Comparison of ENCODE assay signal across 27 cellular contexts in genomic region chr6:35062676-35063574, GRCh38.
DNase-seq lines count a peak whose midpoint lies in the region; ATAC-seq and TF ChIP-seq lines count a peak whose summit lies in the region.
"Had no signal": no experiment of that assay in that cellular context is flagged by ENCODE, and none has a peak within 500 bp of the region (broad histone marks: within the 10 kb centered on the region; RNA-seq: fewer than 3 reads in every experiment).

No MANE protein-coding gene starts in this region.

- POLR2A ChIA-PET in WTC11 (lab: Charles Lee), result no interaction called here

- peak overlapping the region in 4 of 11 experiments; percentile 11 to 48 (median 28); a peak in 3 of 22 replicates for H3K27ac ChIP-seq in BLaER1 treated with 17β-estradiol and CSF1 and Interleukin-3, amounts not matched to agents 10 nM and 100 nM
- no peak overlapping the region for H3K27ac ChIP-seq in mesenchymal stem cell (ENCODE audit: low read length, poor library complexity, severe bottlenecking)
- H3K27ac ChIP-seq: GM23248, KMS-11, ovary, VCaP had no signal

- no peaks in the 10 kb centered on the region for H3K9me3 ChIP-seq in BLaER1 treated with 17β-estradiol and CSF1 and Interleukin-3, amounts not matched to agents 10 nM and 100 nM (replicated peaks in 1 of 11)
- H3K9me3 ChIP-seq in mesenchymal stem cell (ENCODE audit: control insufficient read depth, low read length), result no peaks in the 10 kb centered on the region
- H3K9me3 ChIP-seq: lower lobe of right lung, ovary, thyroid gland had no signal

- no peak overlapping the region for H3K14ac ChIP-seq in mesenchymal stem cell (ENCODE audit: low read length in 2 of 2)

- H2AK5ac ChIP-seq in mesenchymal stem cell (ENCODE audit: low read length, severe bottlenecking), result no peak overlapping the region

- no peaks in the 10 kb centered on the region for H3K27me3 ChIP-seq in BLaER1 treated with 17β-estradiol and CSF1 and Interleukin-3, amounts not matched to agents 10 nM and 100 nM
- no peaks in the 10 kb centered on the region for H3K27me3 ChIP-seq in mesenchymal stem cell (ENCODE audit: control insufficient read depth in 1 of 2, insufficient read depth in 1 of 2, low read length in 2 of 2)
- H3K27me3 ChIP-seq: ovary, thyroid gland had no signal

- peak overlapping the region; percentile 53; the same call in 1 of the 2 replicates for H3K27ac Mint-ChIP-seq in WTC11
- H3K27ac Mint-ChIP-seq: activated T-helper 2 cell treated with anti-CD3 and anti-CD28 coated beads, Interferon-gamma antibody, Interleukin-2, Interleukin-4, amounts not matched to agents 10 μg/mL and 5 μg/mL and 100 μg/mL, durations not matched to agents 14 hours and 24 hours and 36 hours; nephron progenitor cell had no signal

- H3K4ac ChIP-seq in mesenchymal stem cell (ENCODE audit: low read depth in 1 of 2, low read length in 2 of 2), result no peak overlapping the region

- no peak overlapping the region for H2BK5ac ChIP-seq in mesenchymal stem cell (ENCODE audit: low read depth, low read length, poor library complexity, severe bottlenecking)

- peaks cover 5% of the 10 kb centered on the region for H3K79me1 ChIP-seq in mesenchymal stem cell (replicated peaks; ENCODE audit: low read length, poor library complexity, severe bottlenecking)

- peak; percentile 29 for DNase-seq in NCI-H1436 (lab: John Stamatoyannopoulos, UW)
- no peak for DNase-seq in NCI-H1436 treated with DMSO at 0.1 percent for 48 hours (lab: John Stamatoyannopoulos, UW)
- no peak for DNase-seq in WTC11 (ENCODE audit: low spot score)
- peak; percentile 47 for DNase-seq in left kidney (ENCODE audit: low read depth, low spot score)
- DNase-seq in mesenchymal stem cell, result no peak
- no peak for DNase-seq in NCI-H774 (lab: John Stamatoyannopoulos, UW)
- DNase-seq in activated effector memory CD4-positive, alpha-beta T cell treated with Interleukin-2 at 50 U/mL for 16 hours, result no peak
- DNase-seq: 8988T; activated CD4-positive, alpha-beta T cell treated with anti-CD3 and anti-CD28 coated beads, Interleukin-2, amount 10 ng/mL, durations not matched to agents 7 days and 5 days; CD8-positive, alpha-beta memory T cell; effector CD4-positive, alpha-beta T cell; foreskin melanocyte; GDM1; GM23248; lower lobe of right lung; NCI-H1694; NCI-H526; nephron progenitor cell; ovary; stimulated activated CD4-positive, alpha-beta T cell treated with anti-CD3 and anti-CD28 coated beads, Interleukin-12 subunit alpha, Interleukin-12 subunit beta, amount 100 ng/mL, for 4 hours; stimulated activated CD4-positive, alpha-beta T cell treated with anti-CD3 and anti-CD28 coated beads, Interleukin-4, amount 100 ng/mL, for 24 hours; stimulated activated naive CD4-positive, alpha-beta T cell treated with Interleukin-2 at 50 U/mL for 16 hours; thyroid gland had no signal

- TF ChIP-seq CTCF in WTC11 (IDR thresholded peaks at IDR 0.05), result no peak

- 0 out of 22 replicates have a peak overlapping the region, but pooled peaks of 1 of the 11 experiments have one; percentile 15 for H3K9ac ChIP-seq in BLaER1 treated with 17β-estradiol and CSF1 and Interleukin-3, amounts not matched to agents 10 nM and 100 nM
- H3K9ac ChIP-seq in mesenchymal stem cell (ENCODE audit: low read length), result no peak overlapping the region
- H3K9ac ChIP-seq: GM23248, KMS-11 had no signal

- peak overlapping the region in 9 of 11 experiments; percentile 43 to 83 (median 74); a peak in 18 of 22 replicates for H3K4me2 ChIP-seq in BLaER1 treated with 17β-estradiol and CSF1 and Interleukin-3, amounts not matched to agents 10 nM and 100 nM
- no peak overlapping the region for H3K4me2 ChIP-seq in mesenchymal stem cell (ENCODE audit: low read length, poor library complexity, severe bottlenecking)
- H3K4me2 ChIP-seq: KMS-11 had no signal

- H2BK12ac ChIP-seq in mesenchymal stem cell (ENCODE audit: low read length in 2 of 2), result no peak overlapping the region

- H4K91ac ChIP-seq in mesenchymal stem cell (ENCODE audit: low read length), result no peak overlapping the region

- no peak overlapping the region for H2BK15ac ChIP-seq in mesenchymal stem cell (ENCODE audit: low read depth, poor library complexity, severe bottlenecking)

- H3K36me3 Mint-ChIP-seq in WTC11, result peaks cover 16% of the 10 kb centered on the region

- H2AFZ ChIP-seq in mesenchymal stem cell (ENCODE audit: low read depth, low read length), result no peak overlapping the region
- H2AFZ ChIP-seq: GM23248 had no signal

- H4K20me1 ChIP-seq in BLaER1 treated with 17β-estradiol and CSF1 and Interleukin-3, amounts not matched to agents 10 nM and 100 nM, result peaks cover 0 to 25% (median 0%) of the 10 kb centered on the region in 11 experiments; a peak in 7 of 22 replicates

- WGBS in mesenchymal stem cell, result 97% methylated on average over 10 of the region's 14 CpGs

- H3K4me3 ChIP-seq in BLaER1 treated with 17β-estradiol and CSF1 and Interleukin-3, amounts not matched to agents 10 nM and 100 nM, result no peak overlapping the region
- H3K4me3 ChIP-seq in mesenchymal stem cell (ENCODE audit: insufficient read depth in 1 of 2, low read depth in 1 of 2, low read length in 2 of 2), result no peak overlapping the region
- H3K4me3 ChIP-seq: GM23248, lower lobe of right lung, ovary, thyroid gland had no signal

- no peak overlapping the region for H3K23ac ChIP-seq in mesenchymal stem cell (ENCODE audit: low read length in 2 of 2)

- H4K8ac ChIP-seq in mesenchymal stem cell (ENCODE audit: low read length), result no peak overlapping the region

- H3K4me3 Mint-ChIP-seq in WTC11, result no peak overlapping the region
- H3K4me3 Mint-ChIP-seq: activated CD4-positive, alpha-beta T cell treated with anti-CD3 and anti-CD28 coated beads, Interleukin-2, amount 10 ng/mL, durations not matched to agents 7 days and 5 days; CD8-positive, alpha-beta memory T cell; nephron progenitor cell had no signal

- H3K9me3 Mint-ChIP-seq in WTC11, result no peaks in the 10 kb centered on the region
- H3K9me3 Mint-ChIP-seq: activated CD4-positive, alpha-beta T cell treated with anti-CD3 and anti-CD28 coated beads, Interleukin-2, amount 10 ng/mL, durations not matched to agents 7 days and 5 days; activated T-helper 2 cell treated with anti-CD3 and anti-CD28 coated beads, Interferon-gamma antibody, Interleukin-2, Interleukin-4, amounts not matched to agents 10 μg/mL and 5 μg/mL and 100 μg/mL, durations not matched to agents 14 hours and 24 hours and 36 hours; CD8-positive, alpha-beta memory T cell; nephron progenitor cell had no signal

- no peak for ATAC-seq in WTC11
- ATAC-seq: lower lobe of right lung had no signal

- H3K4me1 ChIP-seq in BLaER1 treated with 17β-estradiol and CSF1 and Interleukin-3, amounts not matched to agents 10 nM and 100 nM, result peaks cover 7 to 54% (median 46%) of the 10 kb centered on the region in 10 experiments; a peak in 19 of 20 replicates
- peaks cover 6% of the 10 kb centered on the region for H3K4me1 ChIP-seq in mesenchymal stem cell (ENCODE audit: control insufficient read depth, insufficient read depth, low read depth, low read length)

- no peak overlapping the region for H2BK120ac ChIP-seq in mesenchymal stem cell (ENCODE audit: low read depth, low read length)

- H3K36me3 ChIP-seq in BLaER1 treated with 17β-estradiol and CSF1 and Interleukin-3, amounts not matched to agents 10 nM and 100 nM, result peaks cover 9 to 100% (median 38%) of the 10 kb centered on the region in 11 experiments; a peak in 20 of 22 replicates
- peaks cover 37 to 88% of the 10 kb centered on the region in 2 experiments for H3K36me3 ChIP-seq in mesenchymal stem cell (ENCODE audit: control insufficient read depth in 1 of 2, insufficient read depth in 2 of 2, low read depth in 1 of 2, low read length in 2 of 2)
- H3K36me3 ChIP-seq: ovary had no signal

- CTCF ChIA-PET in WTC11 (lab: Charles Lee), result interaction anchor here (0.9 kb wide), 1 partner anchor 77 kb away, joined by 3 read pairs; no protein-coding TSS in a partner anchor

- H3K18ac ChIP-seq in mesenchymal stem cell (ENCODE audit: low read depth in 1 of 2, low read length in 2 of 2), result no peak overlapping the region

- H3K27me3 Mint-ChIP-seq in WTC11 (ENCODE audit: low read depth), result no peaks in the 10 kb centered on the region
- H3K27me3 Mint-ChIP-seq: activated CD4-positive, alpha-beta T cell treated with anti-CD3 and anti-CD28 coated beads, Interleukin-2, amount 10 ng/mL, durations not matched to agents 7 days and 5 days; CD8-positive, alpha-beta memory T cell had no signal

- peaks cover 9% of the 10 kb centered on the region for H3K4me1 Mint-ChIP-seq in WTC11

TF ChIP-seq in WTC11, 78 proteins besides CTCF, POLR2A, EP300 and RAD21 (continues in another document):
- no peak for TF ChIP-seq IRF1 (CRISPR knock-in tag; IDR thresholded peaks at IDR 0.05)
- TF ChIP-seq ZNF219 (CRISPR knock-in tag; IDR thresholded peaks at IDR 0.05; ENCODE audit: borderline replicate concordance), result no peak
- TF ChIP-seq FOXJ3 (CRISPR knock-in tag; IDR thresholded peaks at IDR 0.05; ENCODE audit: borderline replicate concordance), result no peak

Comparison
In these comparisons a context has a peak if more than half of its experiments do, and no peak if none do; other contexts are left out.
1. DNase-seq: peak in NCI-H1436 (single experiment) and left kidney (single experiment); none in NCI-H1436 treated with DMSO at 0.1 percent for 48 hours (single experiment), WTC11 (single experiment), mesenchymal stem cell (single experiment), NCI-H774 (single experiment) and activated effector memory CD4-positive, alpha-beta T cell treated with Interleukin-2 at 50 U/mL for 16 hours (single experiment).